ENCODE assay signal across 9 cellular contexts in the genomic region with DNA sequence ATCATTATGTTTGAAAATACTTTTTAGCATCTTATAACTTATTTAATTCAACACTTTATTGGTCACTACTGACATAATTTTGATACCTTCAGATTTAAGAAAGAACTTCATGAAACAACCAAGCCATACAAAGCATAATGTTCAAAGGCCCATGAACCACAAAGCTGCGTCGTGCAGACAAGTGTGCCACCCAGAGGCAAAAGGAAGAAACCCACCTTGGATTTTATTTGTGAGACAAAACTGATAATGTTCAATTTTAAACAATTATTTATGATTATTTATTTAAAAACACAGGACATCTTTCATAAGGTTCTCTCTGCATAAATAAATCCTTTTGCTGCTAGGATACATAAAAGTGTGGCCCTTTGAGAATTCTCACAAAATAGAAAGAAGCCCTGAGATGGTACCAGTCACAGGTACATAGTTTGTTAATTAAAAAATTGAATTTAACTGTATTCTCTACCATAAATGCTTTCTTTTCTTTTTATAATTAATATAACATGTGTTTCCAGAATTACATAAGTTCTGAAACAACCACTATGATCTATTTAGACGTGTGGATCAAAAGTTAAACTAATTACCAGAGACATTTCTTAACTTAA.
A peak's percentile ranks its signal among the peaks of the same experiment; 100 is the strongest.
DNase-seq lines count a peak whose midpoint lies in the region; ATAC-seq and TF ChIP-seq lines count a peak whose summit lies in the region.
"Had no signal": no experiment of that assay in that cellular context is flagged by ENCODE, and none has a peak within 500 bp of the region (broad histone marks: within the 10 kb centered on the region; RNA-seq: fewer than 3 reads in every experiment).

No MANE protein-coding gene starts in this region.

- POLR2A ChIA-PET in PC-3 (lab: Charles Lee; ENCODE audit: unreplicated experiment): no interaction called here

- peak; percentile 4 for DNase-seq in NOMO-1 treated with DMSO at 0.1 percent for 48 hours (lab: John Stamatoyannopoulos, UW; ENCODE audit: unreplicated experiment)
- DNase-seq in NOMO-1 treated with dmso at 0.1 percent for 144 hours (lab: John Stamatoyannopoulos, UW; ENCODE audit: unreplicated experiment): no peak
- DNase-seq in PC-3: peak; percentile 66
- DNase-seq in cardiac fibroblast (ENCODE audit: low read depth in 2 of 2): peak; percentile 65 to 69
- peak; percentile 74 for DNase-seq in medulla oblongata (ENCODE audit: extremely low spot score)
- no peak for DNase-seq in vagina (ENCODE audit: extremely low spot score in 2 of 2)

- H3K79me2 ChIP-seq in KMS-11 (ENCODE audit: insufficient read depth, low read depth) (no peaks in the 10 kb centered on the region), PC-3 (ENCODE audit: low read length) (no peaks in the 10 kb centered on the region)

- peak; percentile 56 for ATAC-seq in PC-3
- ATAC-seq in GM19452 (IDR thresholded peaks at IDR 0.05; ENCODE audit: unreplicated experiment): no peak

- H3K9ac ChIP-seq in KMS-11 (no peak overlapping the region), PC-3 (ENCODE audit: low read length) (no peak overlapping the region)
- H3K9ac ChIP-seq: BLaER1 treated with 17β-estradiol and CSF1 and Interleukin-3, amounts not matched to agents 10 nM and 100 nM had no signal

- H3K9me3 ChIP-seq in PC-3 (ENCODE audit: low read length) (no peaks in the 10 kb centered on the region), vagina (no peaks in the 10 kb centered on the region)
- H3K9me3 ChIP-seq: BLaER1 treated with 17β-estradiol and CSF1 and Interleukin-3, amounts not matched to agents 10 nM and 100 nM had no signal

- intact Hi-C loops in PC-3 (cut with micrococcal nuclease) (loop anchor here (1.0 to 5.0 kb wide), 6 partner anchors 86 to 484 kb away; no protein-coding TSS in a partner anchor), vagina (cut with DNase I) (no loop called here)

- H3K27me3 ChIP-seq in KMS-11 (ENCODE audit: insufficient read depth, low read depth) (no peaks in the 10 kb centered on the region), PC-3 (ENCODE audit: low read length) (no peaks in the 10 kb centered on the region), vagina (no peaks in the 10 kb centered on the region)
- H3K27me3 ChIP-seq: BLaER1 treated with 17β-estradiol and CSF1 and Interleukin-3, amounts not matched to agents 10 nM and 100 nM had no signal

- H3K4me3 ChIP-seq in KMS-11 (IDR thresholded peaks at IDR 0.05; ENCODE audit: insufficient read depth, low read depth, low read length): no peak overlapping the region
- no peak overlapping the region for H3K4me3 ChIP-seq in PC-3 (ENCODE audit: low read length)
- no peak overlapping the region for H3K4me3 ChIP-seq in cardiac fibroblast (replicated peaks in 1 of 2; ENCODE audit: low read depth in 2 of 2, low read length in 2 of 2)
- no peak overlapping the region for H3K4me3 ChIP-seq in vagina
- H3K4me3 ChIP-seq: BLaER1 treated with 17β-estradiol and CSF1 and Interleukin-3, amounts not matched to agents 10 nM and 100 nM had no signal

- H3F3A ChIP-seq in PC-3 (ENCODE audit: low read length, unreplicated experiment): no peaks in the 10 kb centered on the region

- H3K27ac ChIP-seq in KMS-11: no peak overlapping the region
- H3K27ac ChIP-seq in PC-3 (ENCODE audit: low read length): no peak overlapping the region
- no peak overlapping the region for H3K27ac ChIP-seq in vagina
- H3K27ac ChIP-seq: BLaER1 treated with 17β-estradiol and CSF1 and Interleukin-3, amounts not matched to agents 10 nM and 100 nM had no signal

- H3K4me1 ChIP-seq in KMS-11 (ENCODE audit: low read depth, poor library complexity, severe bottlenecking) (no peaks in the 10 kb centered on the region), PC-3 (ENCODE audit: insufficient read depth, low read length) (no peaks in the 10 kb centered on the region), vagina (no peaks in the 10 kb centered on the region)
- H3K4me1 ChIP-seq: BLaER1 treated with 17β-estradiol and CSF1 and Interleukin-3, amounts not matched to agents 10 nM and 100 nM had no signal

- no peak for TF ChIP-seq POLR2A in vagina (IDR thresholded peaks at IDR 0.05)

- TF ChIP-seq CTCF in KMS-11 (conservative IDR thresholded peaks at IDR 0.05; ENCODE audit: low read depth, low read length) (peak; percentile 72), PC-3 (conservative IDR thresholded peaks at IDR 0.05; ENCODE audit: low read depth, low read length) (peak; percentile 92), cardiac fibroblast (IDR thresholded peaks at IDR 0.05; ENCODE audit: low read depth, low read length) (peak; percentile 70), vagina (IDR thresholded peaks at IDR 0.05) (peak; percentile 24 to 74 (median 44))

- H3K4me2 ChIP-seq in KMS-11: no peak overlapping the region
- no peak overlapping the region for H3K4me2 ChIP-seq in PC-3 (ENCODE audit: low read length)
- H3K4me2 ChIP-seq: BLaER1 treated with 17β-estradiol and CSF1 and Interleukin-3, amounts not matched to agents 10 nM and 100 nM had no signal

- H3K36me3 ChIP-seq in KMS-11 (ENCODE audit: insufficient read depth): no peaks in the 10 kb centered on the region
- H3K36me3 ChIP-seq in PC-3 (ENCODE audit: low read depth, low read length): no peaks in the 10 kb centered on the region
- peaks cover 0 to 11% of the 10 kb centered on the region in 2 donors for H3K36me3 ChIP-seq in vagina

- H3K9me2 ChIP-seq in PC-3 (replicated peaks; ENCODE audit: low read length): no peaks in the 10 kb centered on the region

- H2AFZ ChIP-seq in KMS-11 (ENCODE audit: low read depth) (no peak overlapping the region), PC-3 (ENCODE audit: low read length) (no peak overlapping the region)

- H4K20me1 ChIP-seq in KMS-11 (ENCODE audit: insufficient read depth) (no peaks in the 10 kb centered on the region), PC-3 (ENCODE audit: low read length) (no peaks in the 10 kb centered on the region)
- H4K20me1 ChIP-seq: BLaER1 treated with 17β-estradiol and CSF1 and Interleukin-3, amounts not matched to agents 10 nM and 100 nM had no signal

- CTCF ChIA-PET in PC-3 (lab: Charles Lee): no interaction called here

- no TSS peak for BruUV-seq in PC-3 (replicated peaks; lab: Mats Ljungman, UMichigan)

Comparison
In these comparisons a context has a peak if more than half of its experiments do, and no peak if none do; other contexts are left out.
1. DNase-seq: peak in NOMO-1 treated with DMSO at 0.1 percent for 48 hours (single experiment), PC-3 (single experiment), cardiac fibroblast (2 of 2) and medulla oblongata (single experiment); none in NOMO-1 treated with dmso at 0.1 percent for 144 hours (single experiment) and vagina (0 of 2).
2. Peak in every context shown above with its lines, with median percentiles within 50 percentile points of each other: CTCF ChIP-seq.